15 cellular contexts compared by ENCODE assay signal in genomic region chr6:122405417-122405816, GRCh38. TPM values are rescaled to one million over a fixed set of nuclear protein-coding genes. Genes with fewer than 3 reads are reported as not detected.
DNase-seq lines count a peak whose midpoint lies in the region; ATAC-seq and TF ChIP-seq lines count a peak whose summit lies in the region.
"Had no signal": no experiment of that assay in that cellular context is flagged by ENCODE, and none has a peak within 500 bp of the region (broad histone marks: within the 10 kb centered on the region; RNA-seq: fewer than 3 reads in every experiment).

No MANE protein-coding gene starts in this region.

- peak in 1 of 4 donors; percentile 40 for ATAC-seq in psoas muscle
- ATAC-seq in heart right ventricle: no peak
- ATAC-seq: left lung, upper lobe of right lung had no signal

- H3K27ac Mint-ChIP-seq in activated CD4-positive, alpha-beta T cell treated with anti-CD3 and anti-CD28 coated beads, Interleukin-2, amount 10 ng/mL, durations not matched to agents 7 days and 5 days: peak overlapping the region; percentile 50
- no peak overlapping the region for H3K27ac Mint-ChIP-seq in activated CD4-positive, alpha-beta T cell treated with anti-CD3 and anti-CD28 coated beads, Interleukin-2, amount 10 ng/mL, durations not matched to agents 24 days and 14 days
- H3K27ac Mint-ChIP-seq in endothelial cell (ENCODE audit: unreplicated experiment): no peak overlapping the region

- POLR2A ChIA-PET in activated CD4-positive, alpha-beta T cell treated with anti-CD3 and anti-CD28 coated beads, Interleukin-2, amount 10 ng/mL, durations not matched to agents 7 days and 5 days (lab: Charles Lee): no interaction called here

- H3K4me1 ChIP-seq in psoas muscle: peaks cover 56% of the 10 kb centered on the region
- H3K4me1 ChIP-seq in heart right ventricle: peaks cover 0 to 64% (median 23%) of the 10 kb centered on the region in 9 donors

- H3K36me3 ChIP-seq in MG63 (peaks cover 2% of the 10 kb centered on the region), psoas muscle (ENCODE audit: insufficient read depth in 1 of 2, low read depth in 1 of 2) (no peaks in the 10 kb centered on the region), heart right ventricle (no peaks in the 10 kb centered on the region)
- H3K36me3 ChIP-seq: left lung, neutrophil, upper lobe of right lung had no signal

- H3K4me3 Mint-ChIP-seq in activated CD4-positive, alpha-beta T cell treated with anti-CD3 and anti-CD28 coated beads, Interleukin-2, amount 10 ng/mL, durations not matched to agents 7 days and 5 days: no peak overlapping the region
- H3K4me3 Mint-ChIP-seq in activated CD4-positive, alpha-beta T cell treated with anti-CD3 and anti-CD28 coated beads, Interleukin-2, amount 10 ng/mL, durations not matched to agents 24 days and 14 days: no peak overlapping the region
- H3K4me3 Mint-ChIP-seq in endothelial cell (ENCODE audit: unreplicated experiment): no peak overlapping the region

- H3K27me3 ChIP-seq in MG63 (no peaks in the 10 kb centered on the region), psoas muscle (ENCODE audit: insufficient read depth in 3 of 3, low read length in 2 of 3) (no peaks in the 10 kb centered on the region), heart right ventricle (no peaks in the 10 kb centered on the region)
- H3K27me3 ChIP-seq: left lung, neutrophil, upper lobe of right lung had no signal

- no peak for DNase-seq in activated CD4-positive, alpha-beta T cell treated with anti-CD3 and anti-CD28 coated beads, Interleukin-2, amount 10 ng/mL, durations not matched to agents 7 days and 5 days
- no peak for DNase-seq in activated CD4-positive, alpha-beta T cell treated with anti-CD3 and anti-CD28 coated beads, Interleukin-2, amount 10 ng/mL, durations not matched to agents 24 days and 14 days
- peak; percentile 5 for DNase-seq in MG63
- no peak for DNase-seq in endothelial cell (ENCODE audit: low spot score)
- DNase-seq in psoas muscle: no peak
- no peak for DNase-seq in NCI-H2171 treated with DMSO at 0.1 percent for 48 hours (lab: John Stamatoyannopoulos, UW)
- no peak for DNase-seq in heart right ventricle
- no peak for DNase-seq in DMS153 (lab: John Stamatoyannopoulos, UW)
- DNase-seq: activated CD4-positive, alpha-beta T cell treated with anti-CD3 and anti-CD28 coated beads for 48 hours; activated effector memory CD4-positive, alpha-beta T cell treated with anti-CD3 and anti-CD28 coated beads, Interleukin-2, amount 50 U/mL, for 16 hours; foreskin melanocyte; left lung; T-helper 1 cell; upper lobe of right lung had no signal

- CTCF ChIA-PET in activated CD4-positive, alpha-beta T cell treated with anti-CD3 and anti-CD28 coated beads, Interleukin-2, amount 10 ng/mL, durations not matched to agents 7 days and 5 days (lab: Charles Lee): interaction anchor here (1.0 to 2.8 kb wide), 3 partner anchors 10 to 21 kb away, joined by 3 to 9 read pairs (median 3); no protein-coding TSS in a partner anchor

- 45 to 74% (median 54%) methylated on average over 1 of the region's 1 CpG for WGBS in psoas muscle, 3 donors
- 92 to 94% methylated on average over 1 of the region's 1 CpG for WGBS in heart right ventricle, 2 donors

- intact Hi-C loops in activated CD4-positive, alpha-beta T cell treated with anti-CD3 and anti-CD28 coated beads, Interleukin-2, amount 10 ng/mL, durations not matched to agents 24 days and 14 days (cut with micrococcal nuclease): no loop called here
- intact Hi-C loops in psoas muscle (cut with DNase I) (no loop called here), heart right ventricle (cut with DNase I) (no loop called here)

- H3K27ac ChIP-seq in psoas muscle: peak overlapping the region; percentile 57
- H3K27ac ChIP-seq in heart right ventricle: no peak overlapping the region
- H3K27ac ChIP-seq: left lung, neutrophil, upper lobe of right lung had no signal

- no peaks in the 10 kb centered on the region for H3K27me3 Mint-ChIP-seq in activated CD4-positive, alpha-beta T cell treated with anti-CD3 and anti-CD28 coated beads, Interleukin-2, amount 10 ng/mL, durations not matched to agents 7 days and 5 days
- H3K27me3 Mint-ChIP-seq in activated CD4-positive, alpha-beta T cell treated with anti-CD3 and anti-CD28 coated beads, Interleukin-2, amount 10 ng/mL, durations not matched to agents 24 days and 14 days: no peaks in the 10 kb centered on the region
- H3K27me3 Mint-ChIP-seq in endothelial cell (ENCODE audit: unreplicated experiment): peaks cover 1% of the 10 kb centered on the region

- H3K4me3 ChIP-seq in MG63 (no peak overlapping the region), psoas muscle (no peak overlapping the region), heart right ventricle (no peak overlapping the region)
- H3K4me3 ChIP-seq: left lung, upper lobe of right lung had no signal

- peaks cover 53% of the 10 kb centered on the region for H3K36me3 Mint-ChIP-seq in activated CD4-positive, alpha-beta T cell treated with anti-CD3 and anti-CD28 coated beads, Interleukin-2, amount 10 ng/mL, durations not matched to agents 7 days and 5 days (ENCODE audit: low read depth)
- peaks cover 24% of the 10 kb centered on the region for H3K36me3 Mint-ChIP-seq in activated CD4-positive, alpha-beta T cell treated with anti-CD3 and anti-CD28 coated beads, Interleukin-2, amount 10 ng/mL, durations not matched to agents 24 days and 14 days (ENCODE audit: low read depth)
- no peaks in the 10 kb centered on the region for H3K36me3 Mint-ChIP-seq in endothelial cell (ENCODE audit: low read depth, unreplicated experiment)

- TF ChIP-seq CTCF in endothelial cell (IDR thresholded peaks at IDR 0.05; ENCODE audit: unreplicated experiment): peak; percentile 39
- TF ChIP-seq CTCF in psoas muscle (IDR thresholded peaks at IDR 0.05): peak; percentile 25
- no peak for TF ChIP-seq CTCF in heart right ventricle (IDR thresholded peaks at IDR 0.05)

- H3K9me3 Mint-ChIP-seq in activated CD4-positive, alpha-beta T cell treated with anti-CD3 and anti-CD28 coated beads, Interleukin-2, amount 10 ng/mL, durations not matched to agents 7 days and 5 days: peaks cover 18% of the 10 kb centered on the region
- peaks cover 8% of the 10 kb centered on the region for H3K9me3 Mint-ChIP-seq in activated CD4-positive, alpha-beta T cell treated with anti-CD3 and anti-CD28 coated beads, Interleukin-2, amount 10 ng/mL, durations not matched to agents 24 days and 14 days
- H3K9me3 Mint-ChIP-seq in endothelial cell (ENCODE audit: unreplicated experiment): no peaks in the 10 kb centered on the region

- peaks cover 72% of the 10 kb centered on the region for H3K4me1 Mint-ChIP-seq in activated CD4-positive, alpha-beta T cell treated with anti-CD3 and anti-CD28 coated beads, Interleukin-2, amount 10 ng/mL, durations not matched to agents 7 days and 5 days
- H3K4me1 Mint-ChIP-seq in activated CD4-positive, alpha-beta T cell treated with anti-CD3 and anti-CD28 coated beads, Interleukin-2, amount 10 ng/mL, durations not matched to agents 24 days and 14 days: peaks cover 51% of the 10 kb centered on the region
- peaks cover 20% of the 10 kb centered on the region for H3K4me1 Mint-ChIP-seq in endothelial cell (ENCODE audit: unreplicated experiment)

- no peaks in the 10 kb centered on the region; the same call in 1 of the 2 replicates for H3K9me3 ChIP-seq in MG63
- H3K9me3 ChIP-seq in psoas muscle: no peaks in the 10 kb centered on the region
- H3K9me3 ChIP-seq in heart right ventricle: no peaks in the 10 kb centered on the region
- H3K9me3 ChIP-seq: left lung, neutrophil, upper lobe of right lung had no signal

RNA-seq across cellular contexts. Expression of gene HSF2, which starts 6.0 kb away (rescaled TPM):
- total RNA-seq in activated CD4-positive, alpha-beta T cell treated with anti-CD3 and anti-CD28 coated beads, Interleukin-2, amount 10 ng/mL, durations not matched to agents 7 days and 5 days: 10 to 100 TPM; 12.6 to 16.4 TPM
- total RNA-seq in activated CD4-positive, alpha-beta T cell treated with anti-CD3 and anti-CD28 coated beads, Interleukin-2, amount 10 ng/mL, durations not matched to agents 24 days and 14 days: 15.3 and 16.1 TPM in 2 replicates
- 13.3 and 15.6 TPM in 2 replicates for total RNA-seq in MG63 (2014; rRNA removed; shearing (Covaris generic); ENCODE audit: low replicate concordance)
- 13.9 TPM for total RNA-seq in endothelial cell (ENCODE audit: unreplicated experiment)
- 10 to 100 TPM; 17.9 to 58.2 (median 21.7) TPM for total RNA-seq in psoas muscle
- 10 to 100 TPM in 2 of 3 donors, 1 to 10 TPM in 1; 7.0 to 51.4 (median 23.8) TPM for polyA plus RNA-seq in psoas muscle
- total RNA-seq in heart right ventricle: 10 to 100 TPM; 13.8 to 28.7 (median 23.0) TPM
- 10 to 100 TPM; 22.8 to 26.6 TPM for polyA plus RNA-seq in heart right ventricle

Comparison
In these comparisons a context has a peak if more than half of its experiments do, and no peak if none do; other contexts are left out.
1. CTCF ChIP-seq: peak in endothelial cell (single experiment) and psoas muscle (single experiment); none in heart right ventricle (0 of 9).